ENCODE assay signal across 20 cellular contexts in the genomic region with DNA sequence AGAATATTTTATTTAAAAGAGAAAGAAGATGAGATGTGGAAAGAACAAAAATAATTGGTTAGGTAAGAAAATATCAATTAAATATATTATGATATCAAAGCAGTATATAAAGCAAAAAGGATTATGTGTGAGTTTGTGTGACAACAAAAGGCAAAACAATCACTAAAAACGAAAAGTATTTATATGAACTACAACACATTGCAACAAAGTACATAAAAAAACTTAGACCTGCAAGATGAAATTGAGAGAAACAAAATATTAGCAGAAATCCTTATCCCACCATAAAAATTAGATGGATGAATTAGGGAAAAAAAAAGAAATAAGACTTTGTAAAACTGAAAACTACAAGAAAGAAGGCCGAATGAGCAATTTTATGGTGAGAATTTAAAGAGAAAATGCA. TPM values are rescaled to one million over a fixed set of nuclear protein-coding genes. Genes with fewer than 3 reads are reported as not detected.
DNase-seq lines count a peak whose midpoint lies in the region; ATAC-seq, FAIRE-seq and TF ChIP-seq lines count a peak whose summit lies in the region.
"Had no signal": no experiment of that assay in that cellular context is flagged by ENCODE, and none has a peak within 500 bp of the region (broad histone marks: within the 10 kb centered on the region; RNA-seq: fewer than 3 reads in every experiment).

No MANE protein-coding gene starts in this region.

- H4K20me1 ChIP-seq in HepG2 (ENCODE audit: insufficient read depth, low read length) (no peaks in the 10 kb centered on the region), K562 (replicated peaks; ENCODE audit: control insufficient read depth, insufficient read depth, low read length) (no peaks in the 10 kb centered on the region)
- H4K20me1 ChIP-seq: BLaER1 treated with 17β-estradiol and CSF1 and Interleukin-3, amounts not matched to agents 10 nM and 100 nM had no signal

- H3K9me1 ChIP-seq in K562 (ENCODE audit: control insufficient read depth, insufficient read depth, low read length): no peaks in the 10 kb centered on the region

- TF ChIP-seq RAD21 in HepG2 (CRISPR knock-in tag; IDR thresholded peaks at IDR 0.05) (no peak), K562 (CRISPR knock-in tag; conservative IDR thresholded peaks at IDR 0.05 in 1 of 2, IDR thresholded peaks at IDR 0.05 in 1 of 2) (no peak)

- BruUV-seq in HepG2 (replicated peaks; lab: Mats Ljungman, UMichigan): no TSS peak
- no TSS peak for BruUV-seq in K562 (replicated peaks; lab: Mats Ljungman, UMichigan)

- TF ChIP-seq POLR2A in HepG2 (IDR thresholded peaks at IDR 0.05; ENCODE audit: insufficient read depth in 1 of 2, low read depth in 2 of 2, low read length in 2 of 2): no peak
- TF ChIP-seq POLR2A in right lobe of liver (IDR thresholded peaks at IDR 0.05): no peak
- TF ChIP-seq POLR2A in K562 (conservative IDR thresholded peaks at IDR 0.05): no peak
- TF ChIP-seq POLR2A in testis (IDR thresholded peaks at IDR 0.05): no peak

- H3K4me1 ChIP-seq in HepG2 (ENCODE audit: insufficient read depth, low read length) (peaks cover 13% of the 10 kb centered on the region), right lobe of liver (no peaks in the 10 kb centered on the region), K562 (replicated peaks in 1 of 2; ENCODE audit: control insufficient read depth in 2 of 2, insufficient read depth in 2 of 2, low read length in 2 of 2) (no peaks in the 10 kb centered on the region), left lung (no peaks in the 10 kb centered on the region), testis (no peaks in the 10 kb centered on the region)
- H3K4me1 ChIP-seq: BLaER1 treated with 17β-estradiol and CSF1 and Interleukin-3, amounts not matched to agents 10 nM and 100 nM had no signal

- H3K27ac ChIP-seq in HepG2 (ENCODE audit: extremely low read length, insufficient read depth, low read length): no peak overlapping the region
- no peak overlapping the region for H3K27ac ChIP-seq in right lobe of liver
- H3K27ac ChIP-seq in K562 (ENCODE audit: extremely low read depth, low read depth, low read length): no peak overlapping the region
- H3K27ac ChIP-seq in left lung: no peak overlapping the region
- H3K27ac ChIP-seq in testis: no peak overlapping the region
- H3K27ac ChIP-seq: 22Rv1; BLaER1 treated with 17β-estradiol and CSF1 and Interleukin-3, amounts not matched to agents 10 nM and 100 nM; C4-2B had no signal

- FAIRE-seq in HepG2 (lab: Jason Lieb, UNC) (no peak), K562 (lab: Jason Lieb, UNC) (no peak)
- FAIRE-seq: D721Med, GM12891, GM19239 had no signal

- TF ChIP-seq EP300 in HepG2 (IDR thresholded peaks at IDR 0.05; ENCODE audit: low read depth in 2 of 2, low read length in 2 of 2) (no peak), HepG2 (CRISPR knock-in tag; IDR thresholded peaks at IDR 0.05; ENCODE audit: borderline replicate concordance) (no peak), K562 (IDR thresholded peaks at IDR 0.05; ENCODE audit: low read length) (no peak)

- H3K4me3 ChIP-seq in HepG2 (replicated peaks in 1 of 3; ENCODE audit: insufficient read depth in 1 of 3, low read depth in 2 of 3, low read length in 3 of 3): no peak overlapping the region
- no peak overlapping the region for H3K4me3 ChIP-seq in right lobe of liver
- H3K4me3 ChIP-seq in MG63: 0 out of 2 replicates have a peak overlapping the region, but pooled peaks have one; percentile 9
- no peak overlapping the region for H3K4me3 ChIP-seq in K562
- no peak overlapping the region for H3K4me3 ChIP-seq in left lung
- no peak overlapping the region for H3K4me3 ChIP-seq in testis
- H3K4me3 ChIP-seq: BLaER1 treated with 17β-estradiol and CSF1 and Interleukin-3, amounts not matched to agents 10 nM and 100 nM had no signal

- H2AFZ ChIP-seq in HepG2 (ENCODE audit: low read length) (no peak overlapping the region), K562 (ENCODE audit: low read depth, low read length) (no peak overlapping the region)

- 1% methylated on average over 2 of the region's 2 CpGs for WGBS in HepG2 (ENCODE audit: low lambda C conversion rate)
- 15% methylated on average over 2 of the region's 2 CpGs for WGBS in right lobe of liver (ENCODE audit: insufficient coverage, low coverage, low lambda C conversion rate, missing lambda C conversion rate)
- 0% methylated on average over 2 of the region's 2 CpGs for WGBS in K562 (ENCODE audit: insufficient coverage, low coverage, missing lambda C conversion rate)
- 44 to 58% methylated on average over 2 of the region's 2 CpGs for WGBS in testis, 2 donors

- H3K27me3 ChIP-seq in HepG2 (ENCODE audit: control insufficient read depth in 1 of 2, insufficient read depth in 2 of 2, low read length in 2 of 2): peaks cover 1 to 17% of the 10 kb centered on the region in 2 experiments
- peaks cover 4 to 26% of the 10 kb centered on the region in 2 donors for H3K27me3 ChIP-seq in right lobe of liver
- no peaks in the 10 kb centered on the region; the same call in 1 of the 2 replicates for H3K27me3 ChIP-seq in MG63
- H3K27me3 ChIP-seq in K562 (ENCODE audit: control insufficient read depth in 2 of 2, insufficient read depth in 2 of 2, low read length in 2 of 2): peaks cover 0 to 16% of the 10 kb centered on the region in 2 experiments; a peak in 3 of 5 replicates
- H3K27me3 ChIP-seq in left lung: peaks cover 65 to 83% of the 10 kb centered on the region in 2 donors
- H3K27me3 ChIP-seq in testis: no peaks in the 10 kb centered on the region
- H3K27me3 ChIP-seq: BLaER1 treated with 17β-estradiol and CSF1 and Interleukin-3, amounts not matched to agents 10 nM and 100 nM had no signal

- intact Hi-C loops in HepG2 (cut with micrococcal nuclease; ENCODE audit: unreplicated experiment): no loop called here
- intact Hi-C loops in right lobe of liver (cut with DNase I): no loop called here
- intact Hi-C loops in K562 (cut with micrococcal nuclease): no loop called here
- intact Hi-C loops in left lung (cut with DNase I): no loop called here
- intact Hi-C loops in left ventricle myocardium superior (cut with micrococcal nuclease): no loop called here
- intact Hi-C loops in testis (cut with DNase I; ENCODE audit: low total_unique reads): no loop called here

- H3K79me2 ChIP-seq in HepG2 (ENCODE audit: insufficient read depth, low read length) (no peaks in the 10 kb centered on the region), K562 (ENCODE audit: control insufficient read depth, insufficient read depth, low read length) (no peaks in the 10 kb centered on the region)

- H3K4me2 ChIP-seq in HepG2 (ENCODE audit: low read depth, low read length) (no peak overlapping the region), K562 (ENCODE audit: insufficient read depth, low read length) (no peak overlapping the region)
- H3K4me2 ChIP-seq: BLaER1 treated with 17β-estradiol and CSF1 and Interleukin-3, amounts not matched to agents 10 nM and 100 nM had no signal

- in situ Hi-C loops in HepG2 (cut with HindIII; ENCODE audit: extremely low pct_ligation_motif_present, low pct_unique_long_range_greater_than_20kb) (no loop called here), K562 (cut with MboI) (no loop called here)

- H3K9me3 ChIP-seq in HepG2 (ENCODE audit: low read length): no peaks in the 10 kb centered on the region
- no peaks in the 10 kb centered on the region for H3K9me3 ChIP-seq in right lobe of liver
- no peaks in the 10 kb centered on the region for H3K9me3 ChIP-seq in MG63
- no peaks in the 10 kb centered on the region for H3K9me3 ChIP-seq in K562 (replicated peaks; ENCODE audit: control insufficient read depth, insufficient read depth, low read depth, low read length)
- no peaks in the 10 kb centered on the region for H3K9me3 ChIP-seq in left lung
- no peaks in the 10 kb centered on the region for H3K9me3 ChIP-seq in testis
- H3K9me3 ChIP-seq: BLaER1 treated with 17β-estradiol and CSF1 and Interleukin-3, amounts not matched to agents 10 nM and 100 nM; Caco-2 had no signal

- ATAC-seq in HepG2 (no peak), right lobe of liver (no peak), K562 (no peak), left lung (no peak), left ventricle myocardium superior (no peak)
- ATAC-seq: CD8-positive, alpha-beta T cell had no signal

- POLR2A ChIA-PET in HepG2 (lab: Yijun Ruan, JAX) (no interaction called here), K562 (lab: Yijun Ruan, JAX) (no interaction called here)

- CTCF ChIA-PET in HepG2 (lab: Yijun Ruan, JAX; ENCODE audit: low intra/inter-chr PET ratio, low total read pairs) (no interaction called here), K562 (lab: Yijun Ruan, JAX; ENCODE audit: low intra/inter-chr PET ratio) (no interaction called here)

- H3K9ac ChIP-seq in HepG2 (ENCODE audit: insufficient read depth, low read depth, low read length): no peak overlapping the region
- no peak overlapping the region for H3K9ac ChIP-seq in K562 (ENCODE audit: insufficient read depth in 1 of 2, low read depth in 2 of 2, low read length in 2 of 2)
- H3K9ac ChIP-seq: BLaER1 treated with 17β-estradiol and CSF1 and Interleukin-3, amounts not matched to agents 10 nM and 100 nM had no signal

- H3K36me3 ChIP-seq in HepG2 (replicated peaks in 1 of 2; ENCODE audit: control insufficient read depth in 1 of 2, insufficient read depth in 2 of 2, low read length in 2 of 2) (no peaks in the 10 kb centered on the region), right lobe of liver (no peaks in the 10 kb centered on the region), MG63 (no peaks in the 10 kb centered on the region), K562 (ENCODE audit: control insufficient read depth, insufficient read depth, low read length) (no peaks in the 10 kb centered on the region), left lung (no peaks in the 10 kb centered on the region), testis (ENCODE audit: low read depth, missing control alignments) (no peaks in the 10 kb centered on the region)
- H3K36me3 ChIP-seq: BLaER1 treated with 17β-estradiol and CSF1 and Interleukin-3, amounts not matched to agents 10 nM and 100 nM had no signal

- no peak for DNase-seq in HepG2 (ENCODE audit: low spot score)
- no peak for DNase-seq in right lobe of liver
- DNase-seq in MG63: no peak
- no peak for DNase-seq in K562 (ENCODE audit: extremely low read depth in 1 of 4, low spot score in 3 of 4)
- DNase-seq in left lung: no peak
- no peak for DNase-seq in left ventricle myocardium superior
- DNase-seq in testis: no peak
- DNase-seq: AML-193; Caco-2; Calu3; CD4-positive, alpha-beta T cell; CD8-positive, alpha-beta T cell; DMS79 treated with DMSO at 0.1 percent for 48 hours; GF-D8 had no signal

- TF ChIP-seq CTCF in HepG2 (CRISPR knock-in tag; IDR thresholded peaks at IDR 0.05) (no peak), right lobe of liver (IDR thresholded peaks at IDR 0.05) (no peak), K562 (IDR thresholded peaks at IDR 0.05 in 2 of 3, conservative IDR thresholded peaks at IDR 0.05 in 1 of 3; ENCODE audit: insufficient read depth in 2 of 3, low read depth in 1 of 3, low read length in 3 of 3) (no peak), left lung (IDR thresholded peaks at IDR 0.05) (no peak), testis (IDR thresholded peaks at IDR 0.05) (no peak)

RNA-seq across cellular contexts. Expression of gene IGF1R, which starts 27.3 kb away (rescaled TPM):
- total RNA-seq in HepG2 (2016; rRNA removed; fragmentation: Illumina TruSeq; extraction: Trizol): 12.0 and 15.9 TPM in 2 replicates
- total RNA-seq in HepG2 (2016; cell fraction: cytosol; rRNA removed; fragmentation: Illumina TruSeq; extraction: Trizol; ENCODE audit: low read depth): 22.3 and 26.4 TPM in 2 replicates
- 12.4 and 15.9 TPM in 2 replicates for total RNA-seq in HepG2 (2016; cell fraction: insoluble cytoplasmic fraction; rRNA removed; fragmentation: Illumina TruSeq; extraction: Trizol)
- 9.1 and 9.4 TPM in 2 replicates for total RNA-seq in HepG2 (2016; cell fraction: membrane; rRNA removed; fragmentation: Illumina TruSeq; extraction: Trizol)
- total RNA-seq in HepG2 (2016; cell fraction: nucleus; rRNA removed; fragmentation: Illumina TruSeq; extraction: Trizol): 30.4 and 44.0 TPM in 2 replicates
- 18.4 and 22.8 TPM in 2 replicates for polyA plus RNA-seq in HepG2 (2011; rRNA removed)
- polyA plus RNA-seq in HepG2 (2011; cell fraction: cytosol; rRNA removed): 18.9 and 21.0 TPM in 2 replicates
- polyA plus RNA-seq in HepG2 (2011; cell fraction: nucleus; rRNA removed): 132 and 162 TPM in 2 replicates
- 24.6 and 26.4 TPM in 2 replicates for polyA plus RNA-seq in HepG2 (2012)
- polyA plus RNA-seq in HepG2 (2016; cell fraction: cytosol; fragmentation: Illumina TruSeq; extraction: Trizol; ENCODE audit: low read depth): 0.51 and 0.54 TPM in 2 replicates
- 5.1 and 6.9 TPM in 2 replicates for polyA plus RNA-seq in HepG2 (2016; cell fraction: insoluble cytoplasmic fraction; fragmentation: Illumina TruSeq; extraction: Trizol; ENCODE audit: low read depth)
- polyA plus RNA-seq in HepG2 (2016; cell fraction: membrane; fragmentation: Illumina TruSeq; extraction: Trizol; ENCODE audit: low read depth): 1.3 and 1.5 TPM in 2 replicates
- polyA plus RNA-seq in HepG2 (2016; cell fraction: nucleus; fragmentation: Illumina TruSeq; extraction: Trizol; ENCODE audit: insufficient read depth, low read depth): 18.9 and 21.8 TPM in 2 replicates
- 153 and 191 TPM in 2 replicates for polyA minus RNA-seq in HepG2 (2011; rRNA and poly(A)+ RNA removed; ENCODE audit: low replicate concordance)
- polyA minus RNA-seq in HepG2 (2011; cell fraction: cytosol; rRNA and poly(A)+ RNA removed): 117 and 121 TPM in 2 replicates
- polyA minus RNA-seq in HepG2 (2011; cell fraction: nucleus; rRNA and poly(A)+ RNA removed): 127 TPM in 2 replicates
- 1 to 10 TPM; 2.5 to 5.3 (median 3.8) TPM for total RNA-seq in right lobe of liver
- total RNA-seq in MG63 (2014; rRNA removed; shearing (Covaris generic); ENCODE audit: low replicate concordance): 2.5 and 24.6 TPM in 2 replicates
- 24.2 and 40.2 TPM in 2 replicates for total RNA-seq in K562 (2011; cell fraction: chromatin; rRNA removed; ENCODE audit: low replicate concordance)
- total RNA-seq in K562 (2011; cell fraction: nucleolus; rRNA removed): 28.0 and 30.7 TPM in 2 replicates
- total RNA-seq in K562 (2011; cell fraction: nucleoplasm; rRNA removed): 29.8 and 30.2 TPM in 2 replicates
- 2.5 and 3.1 TPM in 2 replicates for total RNA-seq in K562 (2014; rRNA removed)
- 1.5 and 2.5 TPM in 2 replicates for total RNA-seq in K562 (2014; rRNA removed; fragmentation: Illumina TruSeq; extraction: Trizol)
- total RNA-seq in K562 (2015; rRNA removed; fragmentation: Illumina TruSeq; extraction: Trizol): 1.1 and 1.5 TPM in 2 replicates
- total RNA-seq in K562 (2021): 4.0 and 8.0 TPM in 2 replicates
- 1.3 and 1.6 TPM in 2 replicates for polyA plus RNA-seq in K562 (2011; rRNA removed)
- polyA plus RNA-seq in K562 (2011; cell fraction: cytosol; rRNA removed): 1.00 and 2.5 TPM in 2 replicates
- 10.0 and 18.6 TPM in 2 replicates for polyA plus RNA-seq in K562 (2011; cell fraction: nucleus; rRNA removed)
- polyA plus RNA-seq in K562 (2012): 1.6 and 1.9 TPM in 2 replicates
- 1.5 TPM in 2 replicates for polyA plus RNA-seq in K562 (2014; fragmentation: Illumina TruSeq; extraction: Trizol)
- under 1 TPM; 0.35 to 0.38 TPM for polyA plus RNA-seq in K562 (2014; fragmentation: Nextera tagmentation; extraction: Ambion mirVana)
- 0.94 and 1.9 TPM in 2 replicates for polyA plus RNA-seq in K562 (2014; rRNA removed)
- 9.4 and 10.5 TPM in 2 replicates for polyA minus RNA-seq in K562 (2011; rRNA and poly(A)+ RNA removed)
- polyA minus RNA-seq in K562 (2011; cell fraction: cytosol; rRNA and poly(A)+ RNA removed): 5.3 and 14.5 TPM in 2 replicates
- polyA minus RNA-seq in K562 (2011; cell fraction: nucleus; rRNA and poly(A)+ RNA removed): 12.4 and 13.0 TPM in 2 replicates
- total RNA-seq in left lung: 10 to 100 TPM; 38.7 to 41.0 TPM
- 33.3 TPM for total RNA-seq in left ventricle myocardium superior
- 100 to 1,000 TPM; 157 to 172 TPM for total RNA-seq in testis
- polyA plus RNA-seq in testis (ENCODE audit: insufficient read depth, low read depth, low replicate concordance): 25.8 TPM
